Comparison of ENCODE assay signal across 20 cellular contexts in genomic region chr13:114212096-114212495, GRCh38. TPM values are rescaled to one million over a fixed set of nuclear protein-coding genes. Genes with fewer than 3 reads are reported as not detected.
DNase-seq lines count a peak whose midpoint lies in the region; ATAC-seq, FAIRE-seq and TF ChIP-seq lines count a peak whose summit lies in the region.
"Had no signal": no experiment of that assay in that cellular context is flagged by ENCODE, and none has a peak within 500 bp of the region (broad histone marks: within the 10 kb centered on the region; RNA-seq: fewer than 3 reads in every experiment).

No MANE protein-coding gene starts in this region.

- H3K4me1 ChIP-seq in PC-3 (ENCODE audit: insufficient read depth, low read length) (peaks cover 8% of the 10 kb centered on the region; the same call in 1 of the 2 replicates), H1 (replicated peaks in 1 of 4; ENCODE audit: control insufficient read depth in 3 of 4, insufficient read depth in 4 of 4, low read length in 3 of 4) (no peaks in the 10 kb centered on the region)
- H3K4me1 ChIP-seq: gastroesophageal sphincter, upper lobe of left lung had no signal

- peaks cover 18 to 63% (median 34%) of the 10 kb centered on the region in 4 donors for H3K4me1 Mint-ChIP-seq in naive thymus-derived CD8-positive, alpha-beta T cell
- H3K4me1 Mint-ChIP-seq in MCF 10A (ENCODE audit: insufficient read depth, unreplicated experiment), result no peaks in the 10 kb centered on the region
- H3K4me1 Mint-ChIP-seq: naive B cell had no signal

- H3K9me3 ChIP-seq in PC-3 (ENCODE audit: low read length) (no peaks in the 10 kb centered on the region), H1 (ENCODE audit: insufficient read depth in 2 of 2, low read depth in 1 of 2, low read length in 1 of 2) (peaks cover 9% of the 10 kb centered on the region in 2 experiments)

- no peak overlapping the region for H4K91ac ChIP-seq in H1 (replicated peaks; ENCODE audit: insufficient read length, low read length)

- WGBS in H1 (ENCODE audit: extremely low coverage in 1 of 2, insufficient coverage in 1 of 2, insufficient read length in 1 of 2, insufficient replicate concordance in 2 of 2, low coverage in 1 of 2, low lambda C conversion rate in 2 of 2, missing lambda C conversion rate in 1 of 2), 2 experiments, result 90% methylated on average over 8 of the region's 8 CpGs; no CpG with 5 or more reads in 1 of the 2 experiments

- ATAC-seq in PC-3 (peak; percentile 38; the same call in 1 of the 2 replicates), HG03045 (IDR thresholded peaks at IDR 0.05; ENCODE audit: unreplicated experiment) (no peak), Right ventricle myocardium superior (ENCODE audit: poor library complexity) (no peak)
- ATAC-seq in naive thymus-derived CD8-positive, alpha-beta T cell, result peak in 1 of 2 donors; percentile 66
- ATAC-seq: gastroesophageal sphincter, Right ventricle myocardium inferior had no signal

- no peak overlapping the region for H3K4ac ChIP-seq in H1 (replicated peaks; ENCODE audit: insufficient read length, low read depth, low read length)

- peak overlapping the region in 3 of 10 donors; percentile 16 to 61 (median 40) for H3K4me3 Mint-ChIP-seq in naive thymus-derived CD8-positive, alpha-beta T cell
- H3K4me3 Mint-ChIP-seq in MCF 10A (ENCODE audit: unreplicated experiment), result no peak overlapping the region
- H3K4me3 Mint-ChIP-seq: naive B cell; stimulated activated naive CD8-positive, alpha-beta T cell treated with anti-CD3 and anti-CD28 coated beads, Interleukin-15, amount 100 ng/mL, for 72 hours had no signal

- FAIRE-seq in H54 (lab: Jason Lieb, UNC) (peak; percentile 97), H1 (lab: Jason Lieb, UNC) (no peak)

- no peak overlapping the region for H3K27ac ChIP-seq in PC-3 (ENCODE audit: low read length)
- H3K27ac ChIP-seq in H1 (ENCODE audit: low read depth, low read length), result no peak overlapping the region
- H3K27ac ChIP-seq: gastroesophageal sphincter, upper lobe of left lung had no signal

- H4K5ac ChIP-seq in H1 (ENCODE audit: insufficient read length, low read depth, low read length), result no peak overlapping the region

- TF ChIP-seq EP300 in H1 (IDR thresholded peaks at IDR 0.05; ENCODE audit: borderline replicate concordance in 1 of 2, low read depth in 2 of 2, low read length in 2 of 2), result no peak

- POLR2A ChIA-PET in PC-3 (lab: Charles Lee; ENCODE audit: unreplicated experiment) (interaction anchor here (0.5 kb wide), 1 partner anchor 265 kb away, joined by 4 read pairs; no protein-coding TSS in a partner anchor), H1 (lab: Charles Lee; ENCODE audit: partially characterized antibody) (no interaction called here), MCF 10A (lab: Yijun Ruan, JAX) (interaction anchor here (0.6 kb wide), 1 partner anchor 140 kb away, joined by 3 read pairs; no protein-coding TSS in a partner anchor)
- POLR2A ChIA-PET in naive thymus-derived CD8-positive, alpha-beta T cell (lab: Charles Lee), result interaction anchor here (0.8 to 1.7 kb wide), 6 partner anchors 11 to 81 kb away, joined by 3 to 4 read pairs (median 4); no protein-coding TSS in a partner anchor

- peak; percentile 44 for DNase-seq in H54 (ENCODE audit: insufficient read length, low spot score)
- peak; percentile 47 for DNase-seq in PC-3
- DNase-seq in H1 (ENCODE audit: low read depth in 1 of 2, low spot score in 2 of 2), result no peak
- no peak for DNase-seq in naive thymus-derived CD8-positive, alpha-beta T cell
- no peak for DNase-seq in Right ventricle myocardium superior
- DNase-seq in MCF 10A (ENCODE audit: unreplicated experiment), result no peak
- no peak for DNase-seq in HPDE6-E6E7 (ENCODE audit: extremely low spot score)
- DNase-seq: activated CD8-positive, alpha-beta memory T cell treated with anti-CD3 and anti-CD28 coated beads, Interleukin-2, amount 50 U/mL, for 4 hours; activated naive CD4-positive, alpha-beta T cell treated with anti-CD3 and anti-CD28 coated beads, Interleukin-2, amount 50 U/mL, for 16 hours; DMS53; effector CD8-positive, alpha-beta T cell; Karpas-422; naive B cell; stimulated activated naive CD8-positive, alpha-beta T cell treated with anti-CD3 and anti-CD28 coated beads, Interleukin-15, amount 100 ng/mL, for 72 hours had no signal

- H3K9me2 ChIP-seq in PC-3 (replicated peaks; ENCODE audit: low read length), result no peaks in the 10 kb centered on the region

- H3K79me2 ChIP-seq in PC-3 (ENCODE audit: low read length) (no peaks in the 10 kb centered on the region), H1 (ENCODE audit: control insufficient read depth in 1 of 2, insufficient read depth in 2 of 2, low read length in 2 of 2) (no peaks in the 10 kb centered on the region)

- no peak overlapping the region for H2BK120ac ChIP-seq in H1 (replicated peaks; ENCODE audit: low read depth, low read length)

- H3K14ac ChIP-seq in H1 (ENCODE audit: insufficient read length), result no peak overlapping the region

- no peak for TF ChIP-seq CTCF in PC-3 (conservative IDR thresholded peaks at IDR 0.05; ENCODE audit: low read depth, low read length)
- no peak for TF ChIP-seq CTCF in H1 (IDR thresholded peaks at IDR 0.05; ENCODE audit: control extremely low read depth in 1 of 3, insufficient read depth in 1 of 3, low read depth in 1 of 3, low read length in 3 of 3)
- TF ChIP-seq CTCF in MCF 10A (IDR thresholded peaks at IDR 0.05; ENCODE audit: unreplicated experiment), result no peak

- BruUV-seq in PC-3 (replicated peaks; lab: Mats Ljungman, UMichigan) (no TSS peak), MCF 10A (replicated peaks; lab: Mats Ljungman, UMichigan) (no TSS peak)

- no peaks in the 10 kb centered on the region for H3F3A ChIP-seq in PC-3 (ENCODE audit: low read length, unreplicated experiment)

- no peak overlapping the region for H2BK5ac ChIP-seq in H1 (ENCODE audit: low read depth, low read length)

- H3K18ac ChIP-seq in H1 (ENCODE audit: extremely low read depth, low read length), result no peak overlapping the region

- H3K27ac Mint-ChIP-seq in naive thymus-derived CD8-positive, alpha-beta T cell, result peak overlapping the region in 6 of 10 donors; percentile 21 to 85 (median 42)
- H3K27ac Mint-ChIP-seq in MCF 10A (ENCODE audit: low read depth, unreplicated experiment), result no peak overlapping the region
- H3K27ac Mint-ChIP-seq: stimulated activated naive CD8-positive, alpha-beta T cell treated with anti-CD3 and anti-CD28 coated beads, Interleukin-15, amount 100 ng/mL, for 72 hours had no signal

- H3K27me3 Mint-ChIP-seq in naive thymus-derived CD8-positive, alpha-beta T cell, result peaks cover 0 to 3% (median 0%) of the 10 kb centered on the region in 5 donors
- H3K27me3 Mint-ChIP-seq in MCF 10A (ENCODE audit: insufficient read depth, unreplicated experiment), result peaks cover 38% of the 10 kb centered on the region
- H3K27me3 Mint-ChIP-seq: stimulated activated naive CD8-positive, alpha-beta T cell treated with anti-CD3 and anti-CD28 coated beads, Interleukin-15, amount 100 ng/mL, for 72 hours had no signal

- no peak for TF ChIP-seq POLR2A in H54 (IDR thresholded peaks at IDR 0.05; ENCODE audit: low read depth, low read length)
- no peak for TF ChIP-seq POLR2A in H1 (IDR thresholded peaks at IDR 0.05; ENCODE audit: control extremely low read depth in 1 of 2, low read depth in 2 of 2, low read length in 2 of 2)

- H3K4me2 ChIP-seq in PC-3 (ENCODE audit: low read length) (peak overlapping the region; percentile 37; the same call in 1 of the 2 replicates), H1 (ENCODE audit: insufficient read depth in 1 of 2, low read depth in 2 of 2, low read length in 2 of 2) (no peak overlapping the region)

- no peak for TF ChIP-seq RAD21 in H1 (IDR thresholded peaks at IDR 0.05 in 1 of 2, conservative IDR thresholded peaks at IDR 0.05 in 1 of 2; ENCODE audit: low read depth in 2 of 2, low read length in 2 of 2)

- no peaks in the 10 kb centered on the region for H3K9me3 Mint-ChIP-seq in naive thymus-derived CD8-positive, alpha-beta T cell
- no peaks in the 10 kb centered on the region for H3K9me3 Mint-ChIP-seq in MCF 10A (ENCODE audit: unreplicated experiment)
- H3K9me3 Mint-ChIP-seq: stimulated activated naive CD8-positive, alpha-beta T cell treated with anti-CD3 and anti-CD28 coated beads, Interleukin-15, amount 100 ng/mL, for 72 hours had no signal

- peaks cover 2% of the 10 kb centered on the region for H3K23me2 ChIP-seq in H1 (ENCODE audit: low read depth, low read length)

- H3K23ac ChIP-seq in H1 (ENCODE audit: insufficient read length), result no peak overlapping the region

- H2BK15ac ChIP-seq in H1 (ENCODE audit: low read length), result no peak overlapping the region

- H2AK5ac ChIP-seq in H1 (ENCODE audit: low read depth, low read length), result no peak overlapping the region

- no peak overlapping the region for H3K4me3 ChIP-seq in PC-3 (ENCODE audit: low read length)
- H3K4me3 ChIP-seq in H1 (ENCODE audit: extremely low read depth in 1 of 4, insufficient read depth in 2 of 4, low read depth in 3 of 4, low read length in 4 of 4), result no peak overlapping the region
- H3K4me3 ChIP-seq: gastroesophageal sphincter, upper lobe of left lung had no signal

- no peaks in the 10 kb centered on the region for H3K79me1 ChIP-seq in H1 (ENCODE audit: low read depth, low read length)

- no peak overlapping the region for H3K9ac ChIP-seq in PC-3 (ENCODE audit: low read length)
- H3K9ac ChIP-seq in H1 (replicated peaks in 1 of 4; ENCODE audit: extremely low read depth in 1 of 4, low read depth in 3 of 4, low read length in 3 of 4), result no peak overlapping the region

- H2BK20ac ChIP-seq in H1 (ENCODE audit: low read length), result no peak overlapping the region

- H3K36me3 ChIP-seq in PC-3 (ENCODE audit: low read depth, low read length) (no peaks in the 10 kb centered on the region), H1 (ENCODE audit: control insufficient read depth in 2 of 4, insufficient read depth in 4 of 4, low read length in 3 of 4) (no peaks in the 10 kb centered on the region)
- H3K36me3 ChIP-seq: gastroesophageal sphincter, upper lobe of left lung had no signal

- no peak overlapping the region for H2BK12ac ChIP-seq in H1 (ENCODE audit: low read depth, low read length)

- peak overlapping the region; percentile 45; the same call in 1 of the 2 replicates for H2AFZ ChIP-seq in PC-3 (ENCODE audit: low read length)
- 0 out of 2 replicates have a peak overlapping the region, but pooled peaks have one; percentile 58 for H2AFZ ChIP-seq in H1 (ENCODE audit: low read length)

- no peaks in the 10 kb centered on the region for H3K27me3 ChIP-seq in PC-3 (ENCODE audit: low read length)
- no peaks in the 10 kb centered on the region for H3K27me3 ChIP-seq in H1 (replicated peaks in 1 of 4; ENCODE audit: control insufficient read depth in 3 of 4, extremely low read depth in 1 of 4, insufficient read depth in 3 of 4, low read length in 3 of 4)
- H3K27me3 ChIP-seq: upper lobe of left lung had no signal

- H3K36me3 Mint-ChIP-seq in naive thymus-derived CD8-positive, alpha-beta T cell, result no peaks in the 10 kb centered on the region
- no peaks in the 10 kb centered on the region for H3K36me3 Mint-ChIP-seq in MCF 10A (ENCODE audit: insufficient read depth, unreplicated experiment)
- H3K36me3 Mint-ChIP-seq: naive B cell had no signal

- no peak overlapping the region for H4K8ac ChIP-seq in H1 (ENCODE audit: extremely low read depth, insufficient read depth, low read length)

- no peak overlapping the region for H3K56ac ChIP-seq in H1 (replicated peaks; ENCODE audit: insufficient read length, low read depth, low read length)

- CTCF ChIA-PET in PC-3 (lab: Charles Lee) (no interaction called here), H1 (lab: Charles Lee; ENCODE audit: partially characterized antibody) (interaction anchor here (0.6 to 1.9 kb wide), 3 partner anchors 14 to 134 kb away, joined by 3 to 8 read pairs (median 3); no protein-coding TSS in a partner anchor), MCF 10A (lab: Yijun Ruan, JAX) (interaction anchor here (0.6 to 0.7 kb wide), 2 partner anchors 17 to 544 kb away, joined by 3 read pairs; no protein-coding TSS in a partner anchor)

- no peaks in the 10 kb centered on the region for H4K20me1 ChIP-seq in PC-3 (ENCODE audit: low read length)
- no peaks in the 10 kb centered on the region for H4K20me1 ChIP-seq in H1 (replicated peaks in 1 of 2; ENCODE audit: control insufficient read depth in 1 of 2, insufficient read depth in 2 of 2, low read length in 2 of 2)

- intact Hi-C loops in PC-3 (cut with micrococcal nuclease), result no loop called here
- intact Hi-C loops in Right ventricle myocardium superior (cut with DNase I), result no loop called here
- intact Hi-C loops in MCF 10A (cut with micrococcal nuclease), result no loop called here

RNA-seq across cellular contexts. Expression of gene CDC16, which starts 22.6 kb away (rescaled TPM):
- total RNA-seq in PC-3 (2014; rRNA removed), result 16.0 and 21.0 TPM in 2 replicates
- total RNA-seq in H1 (2021; fragmentation: NEBNext Ultra II Directional; extraction: Animal tissue kit (Norgen Biotek cat#: 25700)), result 78.7 and 83.4 TPM in 2 replicates
- polyA plus RNA-seq in H1 (2011; rRNA removed), result 36.3 and 42.5 TPM in 2 replicates
- polyA plus RNA-seq in H1 (2011; cell fraction: cytosol; rRNA removed), result 58.5 TPM
- polyA plus RNA-seq in H1 (2011; cell fraction: nucleus; rRNA removed), result 53.2 TPM
- 57.0 to 70.3 TPM (median 61.3 TPM) in 4 replicates for polyA plus RNA-seq in H1 (2012, experiment 1 of 2)
- polyA plus RNA-seq in H1 (2012, experiment 2 of 2), result 7.9 TPM
- polyA plus RNA-seq in H1 (2013, experiment 1 of 2), result 55.1 TPM
- polyA plus RNA-seq in H1 (2013, experiment 2 of 2), result 53.8 TPM
- polyA minus RNA-seq in H1 (2011; rRNA and poly(A)+ RNA removed), result 69.3 and 80.0 TPM in 2 replicates
- polyA minus RNA-seq in H1 (2011; cell fraction: cytosol; rRNA and poly(A)+ RNA removed), result 36.5 TPM
- polyA minus RNA-seq in H1 (2011; cell fraction: nucleus; rRNA and poly(A)+ RNA removed), result 104 TPM
- total RNA-seq in naive thymus-derived CD8-positive, alpha-beta T cell, result 100 to 1,000 TPM; 134 to 143 TPM
- polyA plus RNA-seq in naive thymus-derived CD8-positive, alpha-beta T cell, result 10 to 100 TPM; 12.9 to 19.6 (median 15.4) TPM
- 34.2 TPM for total RNA-seq in Right ventricle myocardium superior
- total RNA-seq in MCF 10A (2022), result 68.6 and 72.4 TPM in 2 replicates

RNA-seq across cellular contexts. Expression of gene CFAP97D2, which starts 33.0 kb away (rescaled TPM):
- not detected in 2 replicates for total RNA-seq in PC-3 (2014; rRNA removed)
- total RNA-seq in H1 (2021; fragmentation: NEBNext Ultra II Directional; extraction: Animal tissue kit (Norgen Biotek cat#: 25700)), result not detected in 2 replicates
- polyA plus RNA-seq in H1 (2011; rRNA removed), result not detected in 2 replicates
- polyA plus RNA-seq in H1 (2011; cell fraction: cytosol; rRNA removed), result not detected
- polyA plus RNA-seq in H1 (2011; cell fraction: nucleus; rRNA removed), result not detected
- polyA plus RNA-seq in H1 (2012, experiment 1 of 2), result not detected in 4 replicates
- polyA plus RNA-seq in H1 (2012, experiment 2 of 2), result not detected
- not detected for polyA plus RNA-seq in H1 (2013, experiment 1 of 2)
- not detected for polyA plus RNA-seq in H1 (2013, experiment 2 of 2)
- not detected in 2 replicates for polyA minus RNA-seq in H1 (2011; rRNA and poly(A)+ RNA removed)
- polyA minus RNA-seq in H1 (2011; cell fraction: cytosol; rRNA and poly(A)+ RNA removed), result not detected
- not detected for polyA minus RNA-seq in H1 (2011; cell fraction: nucleus; rRNA and poly(A)+ RNA removed)
- total RNA-seq in naive thymus-derived CD8-positive, alpha-beta T cell, result 1 to 10 TPM; 1.5 to 2.0 TPM
- polyA plus RNA-seq in naive thymus-derived CD8-positive, alpha-beta T cell, result 1 to 10 TPM; 2.6 to 4.8 (median 3.7) TPM
- not detected for total RNA-seq in Right ventricle myocardium superior
- total RNA-seq in MCF 10A (2022), result not detected in 2 replicates
- total RNA-seq: gastroesophageal sphincter, liver, Right ventricle myocardium inferior had no signal
- polyA plus RNA-seq: BJ, liver had no signal

Comparison
In these comparisons a context has a peak if more than half of its experiments do, and no peak if none do; other contexts are left out.
1. DNase-seq: peak in H54 (single experiment) and PC-3 (single experiment); none in H1 (0 of 2), naive thymus-derived CD8-positive, alpha-beta T cell (0 of 10), Right ventricle myocardium superior (single experiment), MCF 10A (single experiment) and HPDE6-E6E7 (single experiment).